ENCODE assay signal across 1 cellular context in the genomic region with DNA sequence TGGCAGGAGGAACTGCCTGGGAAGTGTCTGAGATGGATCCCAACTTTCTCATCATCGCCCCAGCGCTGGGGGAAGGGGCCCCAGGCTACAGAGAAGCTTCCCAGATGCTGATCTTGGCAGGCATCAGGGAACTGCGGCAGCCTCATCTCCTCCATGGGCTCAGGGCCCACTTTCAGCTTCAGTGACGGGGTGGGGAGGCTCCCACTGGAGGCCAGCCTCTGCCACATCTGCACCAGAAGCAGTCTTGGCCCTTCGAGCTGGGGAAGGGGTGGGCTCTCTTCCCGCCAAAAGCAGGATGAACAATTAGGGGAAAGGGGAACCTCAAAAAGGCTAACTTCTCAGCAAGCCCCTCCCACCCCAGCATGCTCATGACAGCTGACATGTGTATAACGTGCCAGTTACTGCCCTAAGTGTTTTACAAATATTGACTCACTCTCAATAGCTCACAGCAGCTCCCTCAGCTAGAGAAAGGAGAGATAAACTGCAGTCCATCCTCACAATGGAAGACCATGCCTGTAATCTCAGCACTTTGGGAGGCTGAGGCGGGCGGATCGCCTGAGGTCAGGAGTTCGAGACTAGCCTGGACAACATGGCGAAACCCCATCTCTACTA.
TF ChIP-seq lines count a peak whose summit lies in the region.

No MANE protein-coding gene starts in this region.

TF ChIP-seq in HepG2, 621 proteins besides CTCF, POLR2A, EP300 and RAD21 (continued from another document and continues in another):
- peak; percentile 61; the same call in 1 of the 2 replicates for TF ChIP-seq PITX1 (CRISPR knock-in tag; IDR thresholded peaks at IDR 0.05)
- no peak for TF ChIP-seq FOXP1 (IDR thresholded peaks at IDR 0.05)
- peak; percentile 83 for TF ChIP-seq FOXP1 (CRISPR knock-in tag; IDR thresholded peaks at IDR 0.05)
- TF ChIP-seq ZNF589 (CRISPR knock-in tag; conservative IDR thresholded peaks at IDR 0.05), result no peak
- TF ChIP-seq MIER3 (CRISPR knock-in tag; IDR thresholded peaks at IDR 0.05; ENCODE audit: borderline replicate concordance), result peak; percentile 63; the same call in 1 of the 2 replicates
- TF ChIP-seq, protein P1, sequence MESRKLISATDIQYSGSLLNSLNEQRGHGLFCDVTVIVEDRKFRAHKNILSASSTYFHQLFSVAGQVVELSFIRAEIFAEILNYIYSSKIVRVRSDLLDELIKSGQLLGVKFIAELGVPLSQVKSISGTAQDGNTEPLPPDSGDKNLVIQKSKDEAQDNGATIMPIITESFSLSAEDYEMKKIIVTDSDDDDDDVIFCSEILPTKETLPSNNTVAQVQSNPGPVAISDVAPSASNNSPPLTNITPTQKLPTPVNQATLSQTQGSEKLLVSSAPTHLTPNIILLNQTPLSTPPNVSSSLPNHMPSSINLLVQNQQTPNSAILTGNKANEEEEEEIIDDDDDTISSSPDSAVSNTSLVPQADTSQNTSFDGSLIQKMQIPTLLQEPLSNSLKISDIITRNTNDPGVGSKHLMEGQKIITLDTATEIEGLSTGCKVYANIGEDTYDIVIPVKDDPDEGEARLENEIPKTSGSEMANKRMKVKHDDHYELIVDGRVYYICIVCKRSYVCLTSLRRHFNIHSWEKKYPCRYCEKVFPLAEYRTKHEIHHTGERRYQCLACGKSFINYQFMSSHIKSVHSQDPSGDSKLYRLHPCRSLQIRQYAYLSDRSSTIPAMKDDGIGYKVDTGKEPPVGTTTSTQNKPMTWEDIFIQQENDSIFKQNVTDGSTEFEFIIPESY (CRISPR knock-in tag; IDR thresholded peaks at IDR 0.05), result no peak; the same call in 1 of the 2 replicates
- TF ChIP-seq ZNF800 (CRISPR knock-in tag; IDR thresholded peaks at IDR 0.05), result no peak
- no peak for TF ChIP-seq BCL3 (CRISPR knock-in tag; IDR thresholded peaks at IDR 0.05)
- no peak for TF ChIP-seq ZKSCAN1 (IDR thresholded peaks at IDR 0.05; ENCODE audit: low read length)
- TF ChIP-seq MEF2D (CRISPR knock-in tag; IDR thresholded peaks at IDR 0.05), result no peak
- no peak for TF ChIP-seq ZEB1 (IDR thresholded peaks at IDR 0.05; ENCODE audit: insufficient replicate concordance, low read depth)
- 0 out of 2 replicates have a peak, but pooled peaks have one; percentile 24 for TF ChIP-seq SOX13 (IDR thresholded peaks at IDR 0.05)
- peak in 1 of 2 experiments; percentile 83; a peak in 2 of 4 replicates for TF ChIP-seq SOX13 (CRISPR knock-in tag; conservative IDR thresholded peaks at IDR 0.05 in 1 of 2, IDR thresholded peaks at IDR 0.05 in 1 of 2)
- no peak for TF ChIP-seq ZSCAN22 (CRISPR knock-in tag; IDR thresholded peaks at IDR 0.05)
- TF ChIP-seq GTF3A (CRISPR knock-in tag; conservative IDR thresholded peaks at IDR 0.05), result 0 out of 2 replicates have a peak, but pooled peaks have one; percentile 36
- peak; percentile 64 for TF ChIP-seq PAXIP1 (CRISPR knock-in tag; conservative IDR thresholded peaks at IDR 0.05)
- TF ChIP-seq SAP130 (CRISPR knock-in tag; IDR thresholded peaks at IDR 0.05; ENCODE audit: low read depth), result peak; percentile 91
- peak; percentile 95 for TF ChIP-seq ZMYM2 (CRISPR knock-in tag; IDR thresholded peaks at IDR 0.05)
- TF ChIP-seq SALL2 (CRISPR knock-in tag; IDR thresholded peaks at IDR 0.05), result no peak
- TF ChIP-seq TFE3 (CRISPR knock-in tag; IDR thresholded peaks at IDR 0.05), result peak; percentile 54
- TF ChIP-seq ZNF350 (CRISPR knock-in tag; IDR thresholded peaks at IDR 0.05; ENCODE audit: borderline replicate concordance, low read depth), result 0 out of 2 replicates have a peak, but pooled peaks have one; percentile 47
- TF ChIP-seq ZNF547 (CRISPR knock-in tag; IDR thresholded peaks at IDR 0.05), result no peak
- TF ChIP-seq RORA (CRISPR knock-in tag; IDR thresholded peaks at IDR 0.05), result no peak
- TF ChIP-seq ETV5 (CRISPR knock-in tag; IDR thresholded peaks at IDR 0.05; ENCODE audit: borderline replicate concordance), result 0 out of 2 replicates have a peak, but pooled peaks have one; percentile 25
- TF ChIP-seq ESRRA (CRISPR knock-in tag; IDR thresholded peaks at IDR 0.05; ENCODE audit: low read depth), result no peak
- no peak for TF ChIP-seq RBFOX2 (IDR thresholded peaks at IDR 0.05; ENCODE audit: low read depth, low read length)
- TF ChIP-seq, protein P2, sequence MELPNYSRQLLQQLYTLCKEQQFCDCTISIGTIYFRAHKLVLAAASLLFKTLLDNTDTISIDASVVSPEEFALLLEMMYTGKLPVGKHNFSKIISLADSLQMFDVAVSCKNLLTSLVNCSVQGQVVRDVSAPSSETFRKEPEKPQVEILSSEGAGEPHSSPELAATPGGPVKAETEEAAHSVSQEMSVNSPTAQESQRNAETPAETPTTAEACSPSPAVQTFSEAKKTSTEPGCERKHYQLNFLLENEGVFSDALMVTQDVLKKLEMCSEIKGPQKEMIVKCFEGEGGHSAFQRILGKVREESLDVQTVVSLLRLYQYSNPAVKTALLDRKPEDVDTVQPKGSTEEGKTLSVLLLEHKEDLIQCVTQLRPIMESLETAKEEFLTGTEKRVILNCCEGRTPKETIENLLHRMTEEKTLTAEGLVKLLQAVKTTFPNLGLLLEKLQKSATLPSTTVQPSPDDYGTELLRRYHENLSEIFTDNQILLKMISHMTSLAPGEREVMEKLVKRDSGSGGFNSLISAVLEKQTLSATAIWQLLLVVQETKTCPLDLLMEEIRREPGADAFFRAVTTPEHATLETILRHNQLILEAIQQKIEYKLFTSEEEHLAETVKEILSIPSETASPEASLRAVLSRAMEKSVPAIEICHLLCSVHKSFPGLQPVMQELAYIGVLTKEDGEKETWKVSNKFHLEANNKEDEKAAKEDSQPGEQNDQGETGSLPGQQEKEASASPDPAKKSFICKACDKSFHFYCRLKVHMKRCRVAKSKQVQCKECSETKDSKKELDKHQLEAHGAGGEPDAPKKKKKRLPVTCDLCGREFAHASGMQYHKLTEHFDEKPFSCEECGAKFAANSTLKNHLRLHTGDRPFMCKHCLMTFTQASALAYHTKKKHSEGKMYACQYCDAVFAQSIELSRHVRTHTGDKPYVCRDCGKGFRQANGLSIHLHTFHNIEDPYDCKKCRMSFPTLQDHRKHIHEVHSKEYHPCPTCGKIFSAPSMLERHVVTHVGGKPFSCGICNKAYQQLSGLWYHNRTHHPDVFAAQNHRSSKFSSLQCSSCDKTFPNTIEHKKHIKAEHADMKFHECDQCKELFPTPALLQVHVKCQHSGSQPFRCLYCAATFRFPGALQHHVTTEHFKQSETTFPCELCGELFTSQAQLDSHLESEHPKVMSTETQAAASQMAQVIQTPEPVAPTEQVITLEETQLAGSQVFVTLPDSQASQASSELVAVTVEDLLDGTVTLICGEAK (IDR thresholded peaks at IDR 0.05), result no peak
- TF ChIP-seq, protein P2 (CRISPR knock-in tag; IDR thresholded peaks at IDR 0.05), result no peak
- peak; percentile 67 for TF ChIP-seq RARA (CRISPR knock-in tag; IDR thresholded peaks at IDR 0.05)
- TF ChIP-seq DPF2 (CRISPR knock-in tag; IDR thresholded peaks at IDR 0.05; ENCODE audit: borderline replicate concordance, low read depth), result no peak
- TF ChIP-seq MTF2 (CRISPR knock-in tag; IDR thresholded peaks at IDR 0.05; ENCODE audit: borderline replicate concordance), result no peak
- TF ChIP-seq ZNF580 (CRISPR knock-in tag; IDR thresholded peaks at IDR 0.05; ENCODE audit: borderline replicate concordance, low read depth), result peak; percentile 26; the same call in 1 of the 2 replicates
- TF ChIP-seq SPEN (CRISPR knock-in tag; IDR thresholded peaks at IDR 0.05; ENCODE audit: low read depth), result peak; percentile 47; the same call in 1 of the 2 replicates
- TF ChIP-seq, protein P3, sequence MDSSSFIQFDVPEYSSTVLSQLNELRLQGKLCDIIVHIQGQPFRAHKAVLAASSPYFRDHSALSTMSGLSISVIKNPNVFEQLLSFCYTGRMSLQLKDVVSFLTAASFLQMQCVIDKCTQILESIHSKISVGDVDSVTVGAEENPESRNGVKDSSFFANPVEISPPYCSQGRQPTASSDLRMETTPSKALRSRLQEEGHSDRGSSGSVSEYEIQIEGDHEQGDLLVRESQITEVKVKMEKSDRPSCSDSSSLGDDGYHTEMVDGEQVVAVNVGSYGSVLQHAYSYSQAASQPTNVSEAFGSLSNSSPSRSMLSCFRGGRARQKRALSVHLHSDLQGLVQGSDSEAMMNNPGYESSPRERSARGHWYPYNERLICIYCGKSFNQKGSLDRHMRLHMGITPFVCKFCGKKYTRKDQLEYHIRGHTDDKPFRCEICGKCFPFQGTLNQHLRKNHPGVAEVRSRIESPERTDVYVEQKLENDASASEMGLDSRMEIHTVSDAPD (CRISPR knock-in tag; IDR thresholded peaks at IDR 0.05), result no peak
- no peak for TF ChIP-seq TRIM24 (CRISPR knock-in tag; IDR thresholded peaks at IDR 0.05)
- no peak for TF ChIP-seq FOXK2 (IDR thresholded peaks at IDR 0.05)
